Comparison of ENCODE assay signal across 14 cellular contexts in genomic region chr14:99947695-99948094, GRCh38.
A peak's percentile ranks its signal among the peaks of the same experiment; 100 is the strongest.
DNase-seq lines count a peak whose midpoint lies in the region; ATAC-seq, FAIRE-seq and TF ChIP-seq lines count a peak whose summit lies in the region.
"Had no signal": no experiment of that assay in that cellular context is flagged by ENCODE, and none has a peak within 500 bp of the region (broad histone marks: within the 10 kb centered on the region; RNA-seq: fewer than 3 reads in every experiment).

No MANE protein-coding gene starts in this region.

- TF ChIP-seq RAD21 in HepG2 (CRISPR knock-in tag; IDR thresholded peaks at IDR 0.05) = no peak

- no peak overlapping the region for H2BK12ac ChIP-seq in neuronal stem cell (ENCODE audit: low read length)

- no peaks in the 10 kb centered on the region for H3K9me3 ChIP-seq in HepG2 (ENCODE audit: low read length)
- no peaks in the 10 kb centered on the region for H3K9me3 ChIP-seq in smooth muscle cell (replicated peaks; ENCODE audit: low read depth)
- peaks cover 0 to 4% of the 10 kb centered on the region in 2 donors for H3K9me3 ChIP-seq in neuronal stem cell (replicated peaks in 1 of 2; ENCODE audit: control insufficient read depth in 2 of 2, insufficient read depth in 1 of 2, low read depth in 1 of 2, low read length in 2 of 2)

- H3K27me3 ChIP-seq in HL-60 (ENCODE audit: insufficient read depth, poor library complexity, severe bottlenecking) (peaks cover 12% of the 10 kb centered on the region), HepG2 (ENCODE audit: control insufficient read depth in 1 of 2, insufficient read depth in 2 of 2, low read length in 2 of 2) (peaks cover 1 to 6% of the 10 kb centered on the region in 2 experiments; a peak in 1 of 5 replicates), smooth muscle cell (ENCODE audit: low read depth) (no peaks in the 10 kb centered on the region), brain microvascular endothelial cell (replicated peaks) (no peaks in the 10 kb centered on the region), neuronal stem cell (ENCODE audit: control insufficient read depth in 3 of 3, insufficient read depth in 3 of 3, low read depth in 1 of 3, low read length in 3 of 3) (no peaks in the 10 kb centered on the region)

- no peak overlapping the region for H4K8ac ChIP-seq in neuronal stem cell (ENCODE audit: low read depth, low read length)

- H3K79me2 ChIP-seq in HepG2 (ENCODE audit: insufficient read depth, low read length) = no peaks in the 10 kb centered on the region
- H3K79me2 ChIP-seq in smooth muscle cell (ENCODE audit: low read depth) = no peaks in the 10 kb centered on the region

- DNase-seq in AG08395 (ENCODE audit: low spot score) (peak; percentile 21), HL-60 (ENCODE audit: low read depth in 1 of 2, low spot score in 1 of 2) (peak; percentile 25 to 47), amniotic epithelial cell (ENCODE audit: low read depth) (peak; percentile 73), HepG2 (ENCODE audit: low spot score) (peak; percentile 15), smooth muscle cell (lab: John Stamatoyannopoulos, UW; ENCODE audit: unreplicated experiment) (no peak), brain microvascular endothelial cell (no peak), neuronal stem cell (ENCODE audit: low spot score) (no peak)
- DNase-seq: activated CD4-positive, alpha-beta T cell treated with anti-CD3 and anti-CD28 coated beads, Interleukin-2, amount 10 ng/mL, durations not matched to agents 7 days and 5 days; effector memory CD4-positive, alpha-beta T cell; NCI-H1417 treated with DMSO at 0.1 percent for 48 hours; right cardiac atrium; stimulated activated CD4-positive, alpha-beta T cell treated with anti-CD3 and anti-CD28 coated beads, Interleukin-1b, Interleukin-23, amount 100 ng/mL, for 48 hours had no signal

- no peak overlapping the region for H2BK15ac ChIP-seq in neuronal stem cell (ENCODE audit: low read length)

- TF ChIP-seq EP300 in HepG2 (IDR thresholded peaks at IDR 0.05; ENCODE audit: low read depth in 2 of 2, low read length in 2 of 2) = no peak
- TF ChIP-seq EP300 in HepG2 (CRISPR knock-in tag; IDR thresholded peaks at IDR 0.05; ENCODE audit: borderline replicate concordance) = no peak

- no peak overlapping the region for H3K4ac ChIP-seq in neuronal stem cell (ENCODE audit: low read length)

- POLR2A ChIA-PET in HepG2 (lab: Yijun Ruan, JAX) = no interaction called here

- no peak overlapping the region for H3K23ac ChIP-seq in neuronal stem cell (ENCODE audit: low read depth, low read length, poor library complexity)

- intact Hi-C loops in HepG2 (cut with micrococcal nuclease; ENCODE audit: unreplicated experiment) = no loop called here

- H4K20me1 ChIP-seq in HepG2 (ENCODE audit: insufficient read depth, low read length) (no peaks in the 10 kb centered on the region), smooth muscle cell (ENCODE audit: low read depth) (no peaks in the 10 kb centered on the region)

- H3K79me1 ChIP-seq in neuronal stem cell (ENCODE audit: low read depth, low read length) = no peaks in the 10 kb centered on the region

- H3K14ac ChIP-seq in neuronal stem cell (ENCODE audit: low read length) = no peak overlapping the region

- H3K4me2 ChIP-seq in HepG2 (ENCODE audit: low read depth, low read length) (no peak overlapping the region), smooth muscle cell (no peak overlapping the region), neuronal stem cell (ENCODE audit: insufficient read depth, low read length, poor library complexity, severe bottlenecking) (no peak overlapping the region)

- no peak for TF ChIP-seq POLR2A in HepG2 (IDR thresholded peaks at IDR 0.05; ENCODE audit: insufficient read depth in 1 of 2, low read depth in 2 of 2, low read length in 2 of 2)

- no peak overlapping the region for H2BK120ac ChIP-seq in neuronal stem cell (ENCODE audit: low read depth, low read length)

- WGBS in HepG2 (ENCODE audit: low lambda C conversion rate) = 2% methylated on average over 6 of the region's 6 CpGs
- WGBS in smooth muscle cell (ENCODE audit: low lambda C conversion rate) = 83% methylated on average over 6 of the region's 6 CpGs
- no CpG with 5 or more reads among the region's 6 CpGs for WGBS in neuronal stem cell (ENCODE audit: extremely low coverage in 2 of 2, insufficient read length in 2 of 2, insufficient replicate concordance in 1 of 2), 2 donors

- H3K4me1 ChIP-seq in HepG2 (ENCODE audit: insufficient read depth, low read length) (peaks cover 71% of the 10 kb centered on the region), smooth muscle cell (ENCODE audit: low read depth) (no peaks in the 10 kb centered on the region), neuronal stem cell (ENCODE audit: control insufficient read depth in 2 of 2, insufficient read depth in 1 of 2, low read depth in 1 of 2, low read length in 2 of 2) (peaks cover 4 to 18% of the 10 kb centered on the region in 2 donors)

- H2AK5ac ChIP-seq in neuronal stem cell (ENCODE audit: low read depth, low read length) = no peak overlapping the region

- no peak for ATAC-seq in HepG2
- no peak for ATAC-seq in GM19452 (IDR thresholded peaks at IDR 0.05; ENCODE audit: unreplicated experiment)

- H3K36me3 ChIP-seq in HepG2 (replicated peaks in 1 of 2; ENCODE audit: control insufficient read depth in 1 of 2, insufficient read depth in 2 of 2, low read length in 2 of 2) (no peaks in the 10 kb centered on the region), smooth muscle cell (ENCODE audit: low read depth) (no peaks in the 10 kb centered on the region), brain microvascular endothelial cell (replicated peaks) (no peaks in the 10 kb centered on the region), neuronal stem cell (replicated peaks in 1 of 2; ENCODE audit: control insufficient read depth in 2 of 2, insufficient read depth in 2 of 2, low read length in 2 of 2) (peaks cover 8 to 13% of the 10 kb centered on the region in 2 donors)

- CTCF ChIA-PET in HepG2 (lab: Yijun Ruan, JAX; ENCODE audit: low intra/inter-chr PET ratio, low total read pairs) = no interaction called here

- TF ChIP-seq CTCF in HL-60 (IDR thresholded peaks at IDR 0.05; ENCODE audit: insufficient read depth, low read length) (no peak), HepG2 (CRISPR knock-in tag; IDR thresholded peaks at IDR 0.05) (no peak), smooth muscle cell (IDR thresholded peaks at IDR 0.05; ENCODE audit: borderline replicate concordance, insufficient read depth, poor library complexity, severe bottlenecking) (no peak), brain microvascular endothelial cell (IDR thresholded peaks at IDR 0.05; ENCODE audit: low read depth, low read length, missing control alignments) (no peak)

- no peak for FAIRE-seq in HepG2 (lab: Jason Lieb, UNC)
- FAIRE-seq: H1 had no signal

- H3K4me3 ChIP-seq in HL-60 (replicated peaks; ENCODE audit: insufficient read depth, low read length) (no peak overlapping the region), HepG2 (replicated peaks in 1 of 3; ENCODE audit: insufficient read depth in 1 of 3, low read depth in 2 of 3, low read length in 3 of 3) (no peak overlapping the region), smooth muscle cell (no peak overlapping the region), brain microvascular endothelial cell (ENCODE audit: low read depth, low read length) (no peak overlapping the region), neuronal stem cell (ENCODE audit: low read length in 2 of 2) (no peak overlapping the region)

- H2BK5ac ChIP-seq in neuronal stem cell (ENCODE audit: low read length) = no peak overlapping the region

- no peak overlapping the region for H4K91ac ChIP-seq in neuronal stem cell (ENCODE audit: low read depth, low read length, poor library complexity)

- H3K27ac ChIP-seq in HL-60 (replicated peaks) (no peak overlapping the region), HepG2 (ENCODE audit: extremely low read length, insufficient read depth, low read length) (no peak overlapping the region), smooth muscle cell (ENCODE audit: low read depth) (no peak overlapping the region), brain microvascular endothelial cell (no peak overlapping the region), neuronal stem cell (replicated peaks; ENCODE audit: low read length) (no peak overlapping the region)

- in situ Hi-C loops in HepG2 (cut with HindIII; ENCODE audit: extremely low pct_ligation_motif_present, low pct_unique_long_range_greater_than_20kb) = no loop called here
- in situ Hi-C loops in brain microvascular endothelial cell (cut with HindIII; ENCODE audit: low pct_ligation_motif_present, low sequenced_read_pairs) = no loop called here

- H2AFZ ChIP-seq in HepG2 (ENCODE audit: low read length) (no peak overlapping the region), smooth muscle cell (ENCODE audit: low read depth) (no peak overlapping the region), neuronal stem cell (ENCODE audit: low read length) (no peak overlapping the region)

- H3K9ac ChIP-seq in HepG2 (ENCODE audit: insufficient read depth, low read depth, low read length) (no peak overlapping the region), smooth muscle cell (ENCODE audit: low read depth) (no peak overlapping the region), neuronal stem cell (ENCODE audit: low read depth, low read length, poor library complexity) (no peak overlapping the region)

- no peaks in the 10 kb centered on the region for H3F3A ChIP-seq in smooth muscle cell (ENCODE audit: low read depth)

- no peak overlapping the region for H3K18ac ChIP-seq in neuronal stem cell (ENCODE audit: low read length)

- no TSS peak for BruUV-seq in HepG2 (replicated peaks; lab: Mats Ljungman, UMichigan)

TF ChIP-seq in HepG2, 621 proteins besides CTCF, POLR2A, EP300 and RAD21 (continues in another document):
- TF ChIP-seq CEBPB (IDR thresholded peaks at IDR 0.05; ENCODE audit: borderline replicate concordance, low read depth, low read length) (peak; percentile 90), HES4 (CRISPR knock-in tag; IDR thresholded peaks at IDR 0.05; ENCODE audit: borderline replicate concordance) (no peak), ZNF282 (IDR thresholded peaks at IDR 0.05; ENCODE audit: partially characterized antibody) (no peak), GATAD2A (CRISPR knock-in tag; IDR thresholded peaks at IDR 0.05) (0 out of 2 replicates have a peak, but pooled peaks have one; percentile 28), ZNF598 (CRISPR knock-in tag; IDR thresholded peaks at IDR 0.05; ENCODE audit: borderline replicate concordance) (no peak), PBX3 (CRISPR knock-in tag; IDR thresholded peaks at IDR 0.05; ENCODE audit: borderline replicate concordance) (no peak)

Comparison
In these comparisons a context has a peak if more than half of its experiments do, and no peak if none do; other contexts are left out.
1. DNase-seq: peak in AG08395 (single experiment), HL-60 (2 of 2), amniotic epithelial cell (single experiment) and HepG2 (single experiment); none in smooth muscle cell (single experiment), brain microvascular endothelial cell (single experiment) and neuronal stem cell (single experiment).